In the genomic region with DNA sequence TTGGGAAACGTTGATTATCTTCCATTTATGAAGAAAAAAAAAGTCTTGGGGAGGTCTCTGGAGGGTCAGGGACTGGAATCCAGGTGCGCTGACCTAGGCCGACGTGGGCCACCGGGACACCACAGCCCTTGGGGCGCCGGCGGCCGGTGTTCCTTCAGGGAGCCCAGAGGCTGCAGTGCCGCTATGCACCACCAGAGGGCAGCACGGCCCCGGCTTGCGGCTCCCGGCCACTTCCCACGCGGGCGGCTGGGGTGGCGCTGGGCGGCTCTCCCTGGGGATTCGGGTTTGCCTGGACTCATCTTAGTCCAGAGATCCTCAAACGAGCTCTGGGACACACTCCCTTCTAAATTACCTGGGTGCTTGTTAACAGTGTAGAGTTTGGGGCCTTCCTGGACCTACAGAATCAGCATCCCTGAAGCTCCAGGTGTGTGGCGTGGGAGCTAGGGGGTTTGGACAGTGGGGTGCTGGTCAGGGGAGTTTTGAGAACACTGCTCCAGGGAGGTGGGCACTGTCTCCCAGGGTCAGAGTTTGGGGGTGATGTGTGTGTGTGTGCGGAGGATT, we compare ENCODE assay signal across 1 cellular context.
TF ChIP-seq lines count a peak whose summit lies in the region.

No MANE protein-coding gene starts in this region.

TF ChIP-seq in SK-N-SH, 30 proteins besides CTCF, POLR2A, EP300 and RAD21 (continued from another document):
- TF ChIP-seq, protein P1, sequence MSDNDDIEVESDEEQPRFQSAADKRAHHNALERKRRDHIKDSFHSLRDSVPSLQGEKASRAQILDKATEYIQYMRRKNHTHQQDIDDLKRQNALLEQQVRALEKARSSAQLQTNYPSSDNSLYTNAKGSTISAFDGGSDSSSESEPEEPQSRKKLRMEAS (IDR thresholded peaks at IDR 0.05; ENCODE audit: low read depth) = no peak
- TF ChIP-seq SIN3A (IDR thresholded peaks at IDR 0.05; ENCODE audit: borderline replicate concordance, low read depth, low read length) (no peak), FOXJ3 (CRISPR knock-in tag; IDR thresholded peaks at IDR 0.05) (no peak), JUND (IDR thresholded peaks at IDR 0.05) (no peak)
- TF ChIP-seq, protein P2, sequence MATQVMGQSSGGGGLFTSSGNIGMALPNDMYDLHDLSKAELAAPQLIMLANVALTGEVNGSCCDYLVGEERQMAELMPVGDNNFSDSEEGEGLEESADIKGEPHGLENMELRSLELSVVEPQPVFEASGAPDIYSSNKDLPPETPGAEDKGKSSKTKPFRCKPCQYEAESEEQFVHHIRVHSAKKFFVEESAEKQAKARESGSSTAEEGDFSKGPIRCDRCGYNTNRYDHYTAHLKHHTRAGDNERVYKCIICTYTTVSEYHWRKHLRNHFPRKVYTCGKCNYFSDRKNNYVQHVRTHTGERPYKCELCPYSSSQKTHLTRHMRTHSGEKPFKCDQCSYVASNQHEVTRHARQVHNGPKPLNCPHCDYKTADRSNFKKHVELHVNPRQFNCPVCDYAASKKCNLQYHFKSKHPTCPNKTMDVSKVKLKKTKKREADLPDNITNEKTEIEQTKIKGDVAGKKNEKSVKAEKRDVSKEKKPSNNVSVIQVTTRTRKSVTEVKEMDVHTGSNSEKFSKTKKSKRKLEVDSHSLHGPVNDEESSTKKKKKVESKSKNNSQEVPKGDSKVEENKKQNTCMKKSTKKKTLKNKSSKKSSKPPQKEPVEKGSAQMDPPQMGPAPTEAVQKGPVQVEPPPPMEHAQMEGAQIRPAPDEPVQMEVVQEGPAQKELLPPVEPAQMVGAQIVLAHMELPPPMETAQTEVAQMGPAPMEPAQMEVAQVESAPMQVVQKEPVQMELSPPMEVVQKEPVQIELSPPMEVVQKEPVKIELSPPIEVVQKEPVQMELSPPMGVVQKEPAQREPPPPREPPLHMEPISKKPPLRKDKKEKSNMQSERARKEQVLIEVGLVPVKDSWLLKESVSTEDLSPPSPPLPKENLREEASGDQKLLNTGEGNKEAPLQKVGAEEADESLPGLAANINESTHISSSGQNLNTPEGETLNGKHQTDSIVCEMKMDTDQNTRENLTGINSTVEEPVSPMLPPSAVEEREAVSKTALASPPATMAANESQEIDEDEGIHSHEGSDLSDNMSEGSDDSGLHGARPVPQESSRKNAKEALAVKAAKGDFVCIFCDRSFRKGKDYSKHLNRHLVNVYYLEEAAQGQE (IDR thresholded peaks at IDR 0.05; ENCODE audit: low read depth, low read length) = 0 out of 2 replicates have a peak, but pooled peaks have one; percentile 13
